ENCODE assay signal across 3 cellular contexts in genomic region chr22:43639228-43639948, GRCh38.
TF ChIP-seq lines count a peak whose summit lies in the region.

No MANE protein-coding gene starts in this region.

TF ChIP-seq in HepG2, 621 proteins besides CTCF, POLR2A, EP300 and RAD21:
- TF ChIP-seq PTBP1 (IDR thresholded peaks at IDR 0.05; ENCODE audit: low read depth, low read length, poor library complexity, severe bottlenecking): no peak
- TF ChIP-seq ZFP1 (CRISPR knock-in tag; IDR thresholded peaks at IDR 0.05): peak; percentile 78; the same call in 1 of the 2 replicates
TF ChIP-seq in HepG2: peak in this region for 1.

TF ChIP-seq in HEK293, 187 proteins besides CTCF, POLR2A, EP300 and RAD21:
- TF ChIP-seq ZNF133 (tag by site-specific recombination; IDR thresholded peaks at IDR 0.05) (peak; percentile 91), SETDB1 (IDR thresholded peaks at IDR 0.05; ENCODE audit: insufficient read length, low read length) (peak; percentile 47)
- TF ChIP-seq, protein P1, sequence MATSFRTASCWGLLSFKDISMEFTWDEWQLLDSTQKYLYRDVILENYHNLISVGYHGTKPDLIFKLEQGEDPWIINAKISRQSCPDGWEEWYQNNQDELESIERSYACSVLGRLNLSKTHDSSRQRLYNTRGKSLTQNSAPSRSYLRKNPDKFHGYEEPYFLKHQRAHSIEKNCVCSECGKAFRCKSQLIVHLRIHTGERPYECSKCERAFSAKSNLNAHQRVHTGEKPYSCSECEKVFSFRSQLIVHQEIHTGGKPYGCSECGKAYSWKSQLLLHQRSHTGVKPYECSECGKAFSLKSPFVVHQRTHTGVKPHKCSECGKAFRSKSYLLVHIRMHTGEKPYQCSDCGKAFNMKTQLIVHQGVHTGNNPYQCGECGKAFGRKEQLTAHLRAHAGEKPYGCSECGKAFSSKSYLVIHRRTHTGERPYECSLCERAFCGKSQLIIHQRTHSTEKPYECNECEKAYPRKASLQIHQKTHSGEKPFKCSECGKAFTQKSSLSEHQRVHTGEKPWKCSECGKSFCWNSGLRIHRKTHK (tag by site-specific recombination; IDR thresholded peaks at IDR 0.05): no peak
- TF ChIP-seq, protein P2, sequence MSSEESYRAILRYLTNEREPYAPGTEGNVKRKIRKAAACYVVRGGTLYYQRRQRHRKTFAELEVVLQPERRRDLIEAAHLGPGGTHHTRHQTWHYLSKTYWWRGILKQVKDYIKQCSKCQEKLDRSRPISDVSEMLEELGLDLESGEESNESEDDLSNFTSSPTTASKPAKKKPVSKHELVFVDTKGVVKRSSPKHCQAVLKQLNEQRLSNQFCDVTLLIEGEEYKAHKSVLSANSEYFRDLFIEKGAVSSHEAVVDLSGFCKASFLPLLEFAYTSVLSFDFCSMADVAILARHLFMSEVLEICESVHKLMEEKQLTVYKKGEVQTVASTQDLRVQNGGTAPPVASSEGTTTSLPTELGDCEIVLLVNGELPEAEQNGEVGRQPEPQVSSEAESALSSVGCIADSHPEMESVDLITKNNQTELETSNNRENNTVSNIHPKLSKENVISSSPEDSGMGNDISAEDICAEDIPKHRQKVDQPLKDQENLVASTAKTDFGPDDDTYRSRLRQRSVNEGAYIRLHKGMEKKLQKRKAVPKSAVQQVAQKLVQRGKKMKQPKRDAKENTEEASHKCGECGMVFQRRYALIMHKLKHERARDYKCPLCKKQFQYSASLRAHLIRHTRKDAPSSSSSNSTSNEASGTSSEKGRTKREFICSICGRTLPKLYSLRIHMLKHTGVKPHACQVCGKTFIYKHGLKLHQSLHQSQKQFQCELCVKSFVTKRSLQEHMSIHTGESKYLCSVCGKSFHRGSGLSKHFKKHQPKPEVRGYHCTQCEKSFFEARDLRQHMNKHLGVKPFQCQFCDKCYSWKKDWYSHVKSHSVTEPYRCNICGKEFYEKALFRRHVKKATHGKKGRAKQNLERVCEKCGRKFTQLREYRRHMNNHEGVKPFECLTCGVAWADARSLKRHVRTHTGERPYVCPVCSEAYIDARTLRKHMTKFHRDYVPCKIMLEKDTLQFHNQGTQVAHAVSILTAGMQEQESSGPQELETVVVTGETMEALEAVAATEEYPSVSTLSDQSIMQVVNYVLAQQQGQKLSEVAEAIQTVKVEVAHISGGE (tag by site-specific recombination; conservative IDR thresholded peaks at IDR 0.05; ENCODE audit: low read depth): no peak

TF ChIP-seq in K562, 482 proteins besides CTCF, POLR2A, EP300 and RAD21:
- TF ChIP-seq TBP (optimal IDR thresholded peaks at IDR 0.05; ENCODE audit: low read depth, low read length): no peak
- TF ChIP-seq RBM14 (IDR thresholded peaks at IDR 0.05; ENCODE audit: borderline replicate concordance, insufficient read depth, low read depth, low read length): no peak
- TF ChIP-seq ZFP1 (CRISPR knock-in tag; IDR thresholded peaks at IDR 0.05): peak; percentile 74
- TF ChIP-seq CBFA2T3 (IDR thresholded peaks at IDR 0.05): no peak
- TF ChIP-seq HNRNPH1 (optimal IDR thresholded peaks at IDR 0.05; ENCODE audit: low read depth, low read length): no peak
